Comparison of ENCODE assay signal across 2 cellular contexts in the genomic region with DNA sequence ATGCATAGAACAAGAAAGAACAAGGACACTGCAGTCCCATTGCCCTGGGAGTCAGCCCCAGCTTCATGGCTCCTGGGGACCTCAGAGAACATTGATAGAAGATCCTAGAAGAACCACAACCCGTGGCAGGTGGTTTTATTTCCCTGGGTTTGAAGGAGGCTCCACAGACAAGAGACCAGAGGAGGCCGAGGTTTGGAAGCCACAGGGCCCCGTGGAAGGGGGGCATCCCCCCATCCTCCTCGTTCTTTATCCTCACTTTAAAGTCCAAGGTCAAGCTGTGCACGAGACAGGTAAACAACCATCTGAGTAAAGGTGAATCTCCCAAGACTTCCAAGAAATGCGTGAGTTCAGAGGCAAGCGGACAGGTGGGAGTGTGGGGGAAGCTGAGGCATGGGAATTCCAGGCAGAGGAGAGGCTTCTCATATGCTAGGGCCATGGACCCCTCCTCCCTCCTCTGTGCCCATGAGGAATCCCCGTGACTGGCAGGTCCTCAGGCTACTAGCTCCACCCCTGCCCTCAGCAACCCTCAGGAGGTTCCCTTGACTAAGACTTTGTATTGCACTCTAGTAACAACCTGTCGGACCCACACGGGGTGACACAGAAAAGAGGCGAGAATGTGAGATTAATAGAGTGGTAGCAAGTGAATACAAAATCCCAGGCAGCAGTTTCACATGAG.
TF ChIP-seq lines count a peak whose summit lies in the region.

No MANE protein-coding gene starts in this region.

TF ChIP-seq in GM23338, 12 proteins besides CTCF, POLR2A, EP300 and RAD21:
- TF ChIP-seq, protein P1, sequence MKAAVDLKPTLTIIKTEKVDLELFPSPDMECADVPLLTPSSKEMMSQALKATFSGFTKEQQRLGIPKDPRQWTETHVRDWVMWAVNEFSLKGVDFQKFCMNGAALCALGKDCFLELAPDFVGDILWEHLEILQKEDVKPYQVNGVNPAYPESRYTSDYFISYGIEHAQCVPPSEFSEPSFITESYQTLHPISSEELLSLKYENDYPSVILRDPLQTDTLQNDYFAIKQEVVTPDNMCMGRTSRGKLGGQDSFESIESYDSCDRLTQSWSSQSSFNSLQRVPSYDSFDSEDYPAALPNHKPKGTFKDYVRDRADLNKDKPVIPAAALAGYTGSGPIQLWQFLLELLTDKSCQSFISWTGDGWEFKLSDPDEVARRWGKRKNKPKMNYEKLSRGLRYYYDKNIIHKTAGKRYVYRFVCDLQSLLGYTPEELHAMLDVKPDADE (IDR thresholded peaks at IDR 0.05): no peak
- TF ChIP-seq POLR2AphosphoS5 (IDR thresholded peaks at IDR 0.05; ENCODE audit: low read depth) (no peak), JUNB (IDR thresholded peaks at IDR 0.05; ENCODE audit: unreplicated experiment) (no peak), EZH2 (IDR thresholded peaks at IDR 0.05; ENCODE audit: low read depth, unreplicated experiment) (no peak), ZNF114 (CRISPR knock-in tag; IDR thresholded peaks at IDR 0.05) (no peak), STAT1 (IDR thresholded peaks at IDR 0.05; ENCODE audit: unreplicated experiment) (no peak), ZNF331 (CRISPR knock-in tag; IDR thresholded peaks at IDR 0.05; ENCODE audit: low read depth) (no peak)
- TF ChIP-seq, protein P2, sequence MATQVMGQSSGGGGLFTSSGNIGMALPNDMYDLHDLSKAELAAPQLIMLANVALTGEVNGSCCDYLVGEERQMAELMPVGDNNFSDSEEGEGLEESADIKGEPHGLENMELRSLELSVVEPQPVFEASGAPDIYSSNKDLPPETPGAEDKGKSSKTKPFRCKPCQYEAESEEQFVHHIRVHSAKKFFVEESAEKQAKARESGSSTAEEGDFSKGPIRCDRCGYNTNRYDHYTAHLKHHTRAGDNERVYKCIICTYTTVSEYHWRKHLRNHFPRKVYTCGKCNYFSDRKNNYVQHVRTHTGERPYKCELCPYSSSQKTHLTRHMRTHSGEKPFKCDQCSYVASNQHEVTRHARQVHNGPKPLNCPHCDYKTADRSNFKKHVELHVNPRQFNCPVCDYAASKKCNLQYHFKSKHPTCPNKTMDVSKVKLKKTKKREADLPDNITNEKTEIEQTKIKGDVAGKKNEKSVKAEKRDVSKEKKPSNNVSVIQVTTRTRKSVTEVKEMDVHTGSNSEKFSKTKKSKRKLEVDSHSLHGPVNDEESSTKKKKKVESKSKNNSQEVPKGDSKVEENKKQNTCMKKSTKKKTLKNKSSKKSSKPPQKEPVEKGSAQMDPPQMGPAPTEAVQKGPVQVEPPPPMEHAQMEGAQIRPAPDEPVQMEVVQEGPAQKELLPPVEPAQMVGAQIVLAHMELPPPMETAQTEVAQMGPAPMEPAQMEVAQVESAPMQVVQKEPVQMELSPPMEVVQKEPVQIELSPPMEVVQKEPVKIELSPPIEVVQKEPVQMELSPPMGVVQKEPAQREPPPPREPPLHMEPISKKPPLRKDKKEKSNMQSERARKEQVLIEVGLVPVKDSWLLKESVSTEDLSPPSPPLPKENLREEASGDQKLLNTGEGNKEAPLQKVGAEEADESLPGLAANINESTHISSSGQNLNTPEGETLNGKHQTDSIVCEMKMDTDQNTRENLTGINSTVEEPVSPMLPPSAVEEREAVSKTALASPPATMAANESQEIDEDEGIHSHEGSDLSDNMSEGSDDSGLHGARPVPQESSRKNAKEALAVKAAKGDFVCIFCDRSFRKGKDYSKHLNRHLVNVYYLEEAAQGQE (IDR thresholded peaks at IDR 0.05; ENCODE audit: unreplicated experiment): no peak

TF ChIP-seq in H1, 55 proteins besides CTCF, POLR2A, EP300 and RAD21:
- no peak for TF ChIP-seq KDM1A (IDR thresholded peaks at IDR 0.05; ENCODE audit: borderline replicate concordance, low read length)
- no peak for TF ChIP-seq CBX8 (IDR thresholded peaks at IDR 0.05; ENCODE audit: borderline replicate concordance, low read depth, low read length)
- TF ChIP-seq, protein P3, sequence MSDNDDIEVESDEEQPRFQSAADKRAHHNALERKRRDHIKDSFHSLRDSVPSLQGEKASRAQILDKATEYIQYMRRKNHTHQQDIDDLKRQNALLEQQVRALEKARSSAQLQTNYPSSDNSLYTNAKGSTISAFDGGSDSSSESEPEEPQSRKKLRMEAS (IDR thresholded peaks at IDR 0.05): no peak
- TF ChIP-seq TEAD4 (IDR thresholded peaks at IDR 0.05; ENCODE audit: low read depth, low read length): no peak
- no peak for TF ChIP-seq SUZ12 (IDR thresholded peaks at IDR 0.05; ENCODE audit: low read length)
- TF ChIP-seq RBBP5 (IDR thresholded peaks at IDR 0.05; ENCODE audit: borderline replicate concordance, low read depth, low read length): no peak
- TF ChIP-seq TBP (IDR thresholded peaks at IDR 0.05; ENCODE audit: low read depth, low read length): no peak
- no peak for TF ChIP-seq SP2 (IDR thresholded peaks at IDR 0.05; ENCODE audit: low read length)
- TF ChIP-seq JUN (IDR thresholded peaks at IDR 0.05; ENCODE audit: low read depth, low read length): no peak
- TF ChIP-seq, protein P4, sequence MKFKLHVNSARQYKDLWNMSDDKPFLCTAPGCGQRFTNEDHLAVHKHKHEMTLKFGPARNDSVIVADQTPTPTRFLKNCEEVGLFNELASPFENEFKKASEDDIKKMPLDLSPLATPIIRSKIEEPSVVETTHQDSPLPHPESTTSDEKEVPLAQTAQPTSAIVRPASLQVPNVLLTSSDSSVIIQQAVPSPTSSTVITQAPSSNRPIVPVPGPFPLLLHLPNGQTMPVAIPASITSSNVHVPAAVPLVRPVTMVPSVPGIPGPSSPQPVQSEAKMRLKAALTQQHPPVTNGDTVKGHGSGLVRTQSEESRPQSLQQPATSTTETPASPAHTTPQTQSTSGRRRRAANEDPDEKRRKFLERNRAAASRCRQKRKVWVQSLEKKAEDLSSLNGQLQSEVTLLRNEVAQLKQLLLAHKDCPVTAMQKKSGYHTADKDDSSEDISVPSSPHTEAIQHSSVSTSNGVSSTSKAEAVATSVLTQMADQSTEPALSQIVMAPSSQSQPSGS (IDR thresholded peaks at IDR 0.05; ENCODE audit: low read length): no peak
- no peak for TF ChIP-seq BCL11A (IDR thresholded peaks at IDR 0.05; ENCODE audit: low read depth in 2 of 2, low read length in 2 of 2)
- no peak for TF ChIP-seq FOSL1 (IDR thresholded peaks at IDR 0.05; ENCODE audit: insufficient read depth, low read depth, low read length)
- TF ChIP-seq TAF1 (IDR thresholded peaks at IDR 0.05; ENCODE audit: low read depth, low read length): no peak
